In the genomic region with DNA sequence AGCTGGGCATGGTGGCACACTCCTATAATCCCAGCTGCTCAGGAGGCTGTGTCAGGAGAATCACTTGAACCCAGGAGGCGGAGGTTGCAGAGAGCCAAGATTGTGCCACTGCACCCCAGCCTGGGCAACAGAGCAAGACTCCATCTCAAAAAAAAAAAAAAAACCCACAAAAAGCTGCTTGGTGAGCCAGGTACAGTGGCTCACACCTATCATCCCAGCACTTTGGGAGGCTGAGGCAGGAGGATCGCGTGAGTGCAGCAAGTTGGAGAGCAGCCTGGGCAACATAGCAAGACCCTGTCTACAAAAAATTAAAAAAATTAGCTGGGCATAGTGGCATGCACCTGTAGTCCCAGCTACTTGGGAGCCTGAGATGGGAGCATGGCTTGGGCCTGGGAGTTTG, we compare ENCODE assay signal across 1 cellular context.
TF ChIP-seq lines count a peak whose summit lies in the region.

No MANE protein-coding gene starts in this region.

TF ChIP-seq in K562, 482 proteins besides CTCF, POLR2A, EP300 and RAD21:
- TF ChIP-seq ZNF121 (CRISPR knock-in tag; conservative IDR thresholded peaks at IDR 0.05): peak; percentile 80
